Comparison of ENCODE assay signal across 8 cellular contexts in the genomic region with DNA sequence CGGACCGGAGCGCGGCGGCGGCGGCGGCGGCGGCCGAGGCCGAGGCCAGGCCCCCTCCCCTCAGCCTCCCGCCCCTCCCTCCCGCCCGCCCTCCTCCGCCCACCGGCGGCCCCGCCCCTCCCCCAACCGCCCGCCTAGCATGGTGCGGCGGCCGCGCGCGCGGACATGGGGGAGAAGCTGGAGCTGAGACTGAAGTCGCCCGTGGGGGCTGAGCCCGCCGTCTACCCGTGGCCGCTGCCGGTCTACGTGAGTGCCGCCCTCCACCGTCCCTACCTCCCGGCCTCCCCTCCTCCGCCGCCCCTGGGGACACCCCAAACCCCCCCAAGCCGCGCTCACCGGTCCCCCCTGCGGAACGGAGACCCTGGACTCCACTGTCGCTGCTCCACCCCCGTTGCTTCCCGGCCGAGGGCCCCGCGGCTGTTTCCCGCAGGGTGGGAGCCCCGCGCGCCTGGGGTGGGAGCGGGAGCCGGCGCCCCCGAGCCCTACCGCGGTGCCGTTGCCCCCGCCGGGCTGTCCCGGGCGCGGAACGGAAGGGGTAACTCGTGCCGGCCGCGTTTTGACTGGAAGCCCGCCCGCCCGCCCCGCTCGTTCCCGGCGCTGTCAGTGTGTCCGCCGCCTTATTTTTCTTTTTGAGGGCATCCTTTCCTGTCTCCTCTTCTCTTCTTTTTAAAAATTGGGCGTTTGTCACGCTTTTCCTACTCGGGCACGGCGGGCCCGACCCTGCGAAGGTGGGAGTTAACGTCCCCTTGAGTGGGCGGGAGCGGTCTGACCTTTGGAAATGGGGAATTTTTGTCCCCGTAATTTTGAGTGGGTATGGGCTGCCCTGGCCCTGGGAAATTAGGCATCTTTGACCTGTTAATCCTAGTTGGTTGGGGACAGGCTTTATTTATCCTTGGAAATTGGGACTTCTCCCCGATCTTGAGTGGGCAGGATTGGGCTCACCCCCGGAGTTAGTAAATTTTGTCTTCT. TPM values are rescaled to one million over a fixed set of nuclear protein-coding genes. Genes with fewer than 3 reads are reported as not detected.
DNase-seq lines count a peak whose midpoint lies in the region; ATAC-seq, FAIRE-seq and TF ChIP-seq lines count a peak whose summit lies in the region.

No MANE protein-coding gene starts in this region.

- DNase-seq in CD1c-positive myeloid dendritic cell (ENCODE audit: extremely low spot score) (peak; percentile 82), HCT116 (ENCODE audit: low read depth, low spot score) (no peak), RWPE2 (ENCODE audit: low spot score) (no peak), colonic mucosa (peak; percentile 37), mesenchymal stem cell (peak; percentile 39), tibial nerve (ENCODE audit: low spot score in 2 of 2) (peak in 1 of 2 donors; percentile 50), frontal cortex (ENCODE audit: low spot score in 2 of 2) (no peak), UCSD-AML1 (lab: John Stamatoyannopoulos, UW; ENCODE audit: unreplicated experiment) (no peak)

- peaks cover 64 to 77% of the 10 kb centered on the region in 2 experiments for H3K4me1 ChIP-seq in HCT116 (ENCODE audit: control insufficient read depth in 1 of 2, insufficient read depth in 2 of 2, low read length in 2 of 2)
- H3K4me1 ChIP-seq in RWPE2 (ENCODE audit: insufficient read depth, poor library complexity, severe bottlenecking): peaks cover 28% of the 10 kb centered on the region
- peaks cover 22% of the 10 kb centered on the region for H3K4me1 ChIP-seq in colonic mucosa
- H3K4me1 ChIP-seq in mesenchymal stem cell (ENCODE audit: control insufficient read depth, insufficient read depth, low read depth, low read length): peaks cover 32% of the 10 kb centered on the region
- H3K4me1 ChIP-seq in tibial nerve: peaks cover 5 to 60% (median 39%) of the 10 kb centered on the region in 4 donors

- H3K27ac ChIP-seq in HCT116 (ENCODE audit: low read depth, low read length): peak overlapping the region; percentile 99
- H3K27ac ChIP-seq in RWPE2 (ENCODE audit: poor library complexity, severe bottlenecking): peak overlapping the region; percentile 86
- H3K27ac ChIP-seq in colonic mucosa: peak overlapping the region; percentile 94
- peak overlapping the region; percentile 69 for H3K27ac ChIP-seq in mesenchymal stem cell (ENCODE audit: low read length, poor library complexity, severe bottlenecking)
- peak overlapping the region; percentile 96 to 99 (median 96) for H3K27ac ChIP-seq in tibial nerve

- H3K18ac ChIP-seq in mesenchymal stem cell (ENCODE audit: low read depth in 1 of 2, low read length in 2 of 2): peak overlapping the region; percentile 90 to 98

- H2AFZ ChIP-seq in HCT116 (ENCODE audit: low read depth, low read length, poor library complexity, severe bottlenecking): no peak overlapping the region
- peak overlapping the region; percentile 27 for H2AFZ ChIP-seq in mesenchymal stem cell (ENCODE audit: low read depth, low read length)

- CTCF ChIA-PET in HCT116 (lab: Charles Lee): no interaction called here

- peak overlapping the region; percentile 73 to 99 for H3K23ac ChIP-seq in mesenchymal stem cell (ENCODE audit: low read length in 2 of 2)

- 0% methylated on average over 52 of the region's 95 CpGs for WGBS in mesenchymal stem cell
- 0 to 2% methylated on average over 24 to 36 of the region's 95 CpGs for WGBS in tibial nerve, 2 donors

- TF ChIP-seq POLR2A in HCT116 (IDR thresholded peaks at IDR 0.05; ENCODE audit: borderline replicate concordance, extremely low read depth, insufficient read depth, insufficient read length) (no peak), tibial nerve (IDR thresholded peaks at IDR 0.05) (no peak)

- intact Hi-C loops in HCT116 (cut with micrococcal nuclease): loop anchor here (5.0 to 10.0 kb wide), 2 partner anchors 73 to 300 kb away; a partner anchor contains a TSS
- intact Hi-C loops in colonic mucosa (cut with DNase I): loop anchor here (5.0 to 10.0 kb wide), 2 partner anchors 70 to 233 kb away; a partner anchor contains a TSS

- POLR2A ChIA-PET in HCT116 (lab: Charles Lee): interaction anchor here (0.6 kb wide), 1 partner anchor 9 kb away, joined by 5 read pairs; no protein-coding TSS in a partner anchor

- peak overlapping the region; percentile 91 for H2BK120ac ChIP-seq in mesenchymal stem cell (ENCODE audit: low read depth, low read length)

- H3K4me2 ChIP-seq in HCT116 (ENCODE audit: low read length) (peak overlapping the region; percentile 89), mesenchymal stem cell (ENCODE audit: low read length, poor library complexity, severe bottlenecking) (peak overlapping the region; percentile 99)

- no peaks in the 10 kb centered on the region for H3K9me2 ChIP-seq in HCT116 (ENCODE audit: insufficient read depth)

- peaks cover 52% of the 10 kb centered on the region for H3K79me2 ChIP-seq in HCT116 (ENCODE audit: insufficient read depth, low read length)

- no peak overlapping the region for H2AK5ac ChIP-seq in mesenchymal stem cell (ENCODE audit: low read length, severe bottlenecking)

- H3K4ac ChIP-seq in mesenchymal stem cell (ENCODE audit: low read depth in 1 of 2, low read length in 2 of 2): peak overlapping the region in 1 of 2 experiments; percentile 95

- H3K9ac ChIP-seq in HCT116 (ENCODE audit: low read length): peak overlapping the region; percentile 99
- H3K9ac ChIP-seq in colonic mucosa (ENCODE audit: low read depth in 2 of 2, low read length in 2 of 2): peak overlapping the region; percentile 91 to 96
- peak overlapping the region; percentile 95 for H3K9ac ChIP-seq in mesenchymal stem cell (ENCODE audit: low read length)

- BruUV-seq in HCT116 (replicated peaks; lab: Mats Ljungman, UMichigan): TSS peak; percentile 59

- H3K27me3 ChIP-seq in HCT116 (ENCODE audit: insufficient read depth, low read length): no peaks in the 10 kb centered on the region
- no peaks in the 10 kb centered on the region for H3K27me3 ChIP-seq in RWPE2 (ENCODE audit: insufficient read depth, poor library complexity, severe bottlenecking)
- no peaks in the 10 kb centered on the region for H3K27me3 ChIP-seq in colonic mucosa
- no peaks in the 10 kb centered on the region for H3K27me3 ChIP-seq in mesenchymal stem cell (ENCODE audit: control insufficient read depth in 1 of 2, insufficient read depth in 1 of 2, low read length in 2 of 2)
- H3K27me3 ChIP-seq in tibial nerve: no peaks in the 10 kb centered on the region

- H4K91ac ChIP-seq in mesenchymal stem cell (ENCODE audit: low read length): peak overlapping the region; percentile 67

- H4K8ac ChIP-seq in mesenchymal stem cell (ENCODE audit: low read length): peak overlapping the region; percentile 75

- peak overlapping the region; percentile 98 for H2BK15ac ChIP-seq in mesenchymal stem cell (ENCODE audit: low read depth, poor library complexity, severe bottlenecking)

- RAD21 ChIA-PET in HCT116 (lab: Charles Lee; ENCODE audit: low non-redundant PET in 1 of 2, low total read pairs in 2 of 2, uncharacterized antibody in 2 of 2, unreplicated experiment in 2 of 2): interaction anchor here in 1 of 2 experiments (0.6 kb wide), 1 partner anchor 144 kb away, joined by 3 read pairs; no protein-coding TSS in a partner anchor

- H3K79me1 ChIP-seq in mesenchymal stem cell (replicated peaks; ENCODE audit: low read length, poor library complexity, severe bottlenecking): no peaks in the 10 kb centered on the region

- H2BK12ac ChIP-seq in mesenchymal stem cell (ENCODE audit: low read length in 2 of 2): peak overlapping the region in 1 of 2 experiments; percentile 52

- TF ChIP-seq CTCF in HCT116 (IDR thresholded peaks at IDR 0.05 in 2 of 3, conservative IDR thresholded peaks at IDR 0.05 in 1 of 3; ENCODE audit: borderline replicate concordance in 1 of 3, insufficient read depth in 1 of 3, low read depth in 2 of 3, low read length in 2 of 3) (no peak), RWPE2 (IDR thresholded peaks at IDR 0.05; ENCODE audit: poor library complexity, severe bottlenecking) (no peak), colonic mucosa (IDR thresholded peaks at IDR 0.05) (no peak), tibial nerve (IDR thresholded peaks at IDR 0.05) (no peak)

- ATAC-seq in HCT116 (no peak), RWPE2 (ENCODE audit: low read depth) (no peak)

- H3K9me3 ChIP-seq in HCT116 (ENCODE audit: control insufficient read depth in 1 of 2, insufficient read depth in 1 of 2, low read depth in 1 of 2, low read length in 2 of 2) (no peaks in the 10 kb centered on the region), RWPE2 (ENCODE audit: severe bottlenecking) (no peaks in the 10 kb centered on the region), colonic mucosa (no peaks in the 10 kb centered on the region), mesenchymal stem cell (ENCODE audit: control insufficient read depth, low read length) (no peaks in the 10 kb centered on the region), tibial nerve (no peaks in the 10 kb centered on the region)

- H3K4me3 ChIP-seq in HCT116 (replicated peaks in 1 of 2; ENCODE audit: low read depth in 1 of 2, low read length in 2 of 2) (peak overlapping the region; percentile 77 to 87), RWPE2 (ENCODE audit: severe bottlenecking) (peak overlapping the region; percentile 98), colonic mucosa (peak overlapping the region; percentile 98), mesenchymal stem cell (ENCODE audit: insufficient read depth in 1 of 2, low read depth in 1 of 2, low read length in 2 of 2) (peak overlapping the region; percentile 95 to 97), tibial nerve (peak overlapping the region; percentile 78 to 98 (median 88))

- H3K14ac ChIP-seq in mesenchymal stem cell (ENCODE audit: low read length in 2 of 2): peak overlapping the region; percentile 90 to 95

- H2BK5ac ChIP-seq in mesenchymal stem cell (ENCODE audit: low read depth, low read length, poor library complexity, severe bottlenecking): peak overlapping the region; percentile 79

- FAIRE-seq in frontal cortex (lab: Jason Lieb, UNC): no peak

- peaks cover 3% of the 10 kb centered on the region; the same call in 1 of the 2 replicates for H4K20me1 ChIP-seq in HCT116 (ENCODE audit: insufficient read depth)

- TF ChIP-seq RAD21 in HCT116 (IDR thresholded peaks at IDR 0.05; ENCODE audit: low read depth): no peak

- TF ChIP-seq EP300 in tibial nerve (IDR thresholded peaks at IDR 0.05): no peak

- no peaks in the 10 kb centered on the region; a peak in 1 of 4 replicates for H3K36me3 ChIP-seq in HCT116 (ENCODE audit: control insufficient read depth in 1 of 2, insufficient read depth in 2 of 2, low read length in 2 of 2)
- H3K36me3 ChIP-seq in RWPE2 (ENCODE audit: low read depth): peaks cover 5% of the 10 kb centered on the region; the same call in 1 of the 2 replicates
- H3K36me3 ChIP-seq in colonic mucosa: no peaks in the 10 kb centered on the region
- H3K36me3 ChIP-seq in mesenchymal stem cell (ENCODE audit: control insufficient read depth in 1 of 2, insufficient read depth in 2 of 2, low read depth in 1 of 2, low read length in 2 of 2): peaks cover 0 to 3% of the 10 kb centered on the region in 2 experiments
- no peaks in the 10 kb centered on the region for H3K36me3 ChIP-seq in tibial nerve

RNA-seq across cellular contexts. Expression of a gene that starts 0.6 kb away (rescaled TPM):
- total RNA-seq in HCT116 (2021; ENCODE audit: unreplicated experiment): 48.9 TPM
- polyA plus RNA-seq in HCT116 (2012): 21.2 and 27.0 TPM in 2 replicates
- 10 to 100 TPM; 31.5 to 52.0 TPM for total RNA-seq in colonic mucosa
- 8.7 TPM for polyA plus RNA-seq in mesenchymal stem cell (2013, experiment 1 of 2)
- polyA plus RNA-seq in mesenchymal stem cell (2013, experiment 2 of 2): 8.0 TPM
- total RNA-seq in tibial nerve: 10 to 100 TPM; 13.8 to 59.4 (median 18.1) TPM
- total RNA-seq in frontal cortex: 4.1 TPM

RNA-seq across cellular contexts. Expression of a gene that starts 12.9 kb away (rescaled TPM):
- total RNA-seq in HCT116 (2021; ENCODE audit: unreplicated experiment): 137 TPM
- polyA plus RNA-seq in HCT116 (2012): 156 and 181 TPM in 2 replicates
- 100 to 1,000 TPM; 105 to 137 TPM for total RNA-seq in colonic mucosa
- polyA plus RNA-seq in mesenchymal stem cell (2013, experiment 1 of 2): 99.9 TPM
- 96.6 TPM for polyA plus RNA-seq in mesenchymal stem cell (2013, experiment 2 of 2)
- 100 to 1,000 TPM in 1 of 4 donors, 10 to 100 TPM in 3; 75.2 to 127 (median 83.3) TPM for total RNA-seq in tibial nerve
- total RNA-seq in frontal cortex: 58.3 TPM

Comparison
In these comparisons a context has a peak if more than half of its experiments do, and no peak if none do; other contexts are left out.
1. DNase-seq: peak in CD1c-positive myeloid dendritic cell (single experiment), colonic mucosa (single experiment) and mesenchymal stem cell (single experiment); none in HCT116 (single experiment), RWPE2 (single experiment), frontal cortex (0 of 2) and UCSD-AML1 (single experiment).
2. Peak in every context shown above with its lines, with median percentiles within 50 percentile points of each other: H3K27ac ChIP-seq, H3K4me3 ChIP-seq and H3K9ac ChIP-seq.